ENCODE assay signal across 1 cellular context in genomic region chr2:95526360-95527341, GRCh38.
TF ChIP-seq lines count a peak whose summit lies in the region.

No MANE protein-coding gene starts in this region.

TF ChIP-seq in GM12878, 131 proteins besides CTCF, POLR2A, EP300 and RAD21 (continued from another document and continues in another):
- TF ChIP-seq, protein P1, sequence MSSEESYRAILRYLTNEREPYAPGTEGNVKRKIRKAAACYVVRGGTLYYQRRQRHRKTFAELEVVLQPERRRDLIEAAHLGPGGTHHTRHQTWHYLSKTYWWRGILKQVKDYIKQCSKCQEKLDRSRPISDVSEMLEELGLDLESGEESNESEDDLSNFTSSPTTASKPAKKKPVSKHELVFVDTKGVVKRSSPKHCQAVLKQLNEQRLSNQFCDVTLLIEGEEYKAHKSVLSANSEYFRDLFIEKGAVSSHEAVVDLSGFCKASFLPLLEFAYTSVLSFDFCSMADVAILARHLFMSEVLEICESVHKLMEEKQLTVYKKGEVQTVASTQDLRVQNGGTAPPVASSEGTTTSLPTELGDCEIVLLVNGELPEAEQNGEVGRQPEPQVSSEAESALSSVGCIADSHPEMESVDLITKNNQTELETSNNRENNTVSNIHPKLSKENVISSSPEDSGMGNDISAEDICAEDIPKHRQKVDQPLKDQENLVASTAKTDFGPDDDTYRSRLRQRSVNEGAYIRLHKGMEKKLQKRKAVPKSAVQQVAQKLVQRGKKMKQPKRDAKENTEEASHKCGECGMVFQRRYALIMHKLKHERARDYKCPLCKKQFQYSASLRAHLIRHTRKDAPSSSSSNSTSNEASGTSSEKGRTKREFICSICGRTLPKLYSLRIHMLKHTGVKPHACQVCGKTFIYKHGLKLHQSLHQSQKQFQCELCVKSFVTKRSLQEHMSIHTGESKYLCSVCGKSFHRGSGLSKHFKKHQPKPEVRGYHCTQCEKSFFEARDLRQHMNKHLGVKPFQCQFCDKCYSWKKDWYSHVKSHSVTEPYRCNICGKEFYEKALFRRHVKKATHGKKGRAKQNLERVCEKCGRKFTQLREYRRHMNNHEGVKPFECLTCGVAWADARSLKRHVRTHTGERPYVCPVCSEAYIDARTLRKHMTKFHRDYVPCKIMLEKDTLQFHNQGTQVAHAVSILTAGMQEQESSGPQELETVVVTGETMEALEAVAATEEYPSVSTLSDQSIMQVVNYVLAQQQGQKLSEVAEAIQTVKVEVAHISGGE (CRISPR knock-in tag; IDR thresholded peaks at IDR 0.05): no peak
- TF ChIP-seq HDAC6 (IDR thresholded peaks at IDR 0.05; ENCODE audit: unreplicated experiment) (no peak), MTA3 (IDR thresholded peaks at IDR 0.05; ENCODE audit: borderline replicate concordance, low read length) (no peak), PML (IDR thresholded peaks at IDR 0.05; ENCODE audit: low read length) (peak; percentile 62; the same call in 1 of the 2 replicates), RBBP5 (conservative IDR thresholded peaks at IDR 0.05) (no peak), ATF2 (IDR thresholded peaks at IDR 0.05; ENCODE audit: low read length) (no peak), JUND (IDR thresholded peaks at IDR 0.05; ENCODE audit: low read depth, low read length) (no peak), KDM1A (IDR thresholded peaks at IDR 0.05; ENCODE audit: borderline replicate concordance) (no peak), SMAD5 (IDR thresholded peaks at IDR 0.05; ENCODE audit: low read depth) (peak; percentile 45), IKZF2 (IDR thresholded peaks at IDR 0.05) (peak; percentile 65 to 70), CHD1 (IDR thresholded peaks at IDR 0.05; ENCODE audit: low read depth, low read length) (no peak), LARP7 (IDR thresholded peaks at IDR 0.05) (peak; percentile 74), NFIC (IDR thresholded peaks at IDR 0.05; ENCODE audit: low read depth, low read length) (no peak), TCF7 (IDR thresholded peaks at IDR 0.05; ENCODE audit: borderline replicate concordance) (no peak), TAF1 (IDR thresholded peaks at IDR 0.05; ENCODE audit: borderline replicate concordance, low read depth, low read length) (no peak), ELK1 (IDR thresholded peaks at IDR 0.05; ENCODE audit: low read depth, low read length) (no peak), CHD4 (IDR thresholded peaks at IDR 0.05) (no peak), FOXK2 (IDR thresholded peaks at IDR 0.05) (no peak), SIN3A (IDR thresholded peaks at IDR 0.05; ENCODE audit: low read depth, low read length) (peak; percentile 36; the same call in 1 of the 2 replicates), YY1 (IDR thresholded peaks at IDR 0.05; ENCODE audit: low read depth, low read length) (peak; percentile 49), RFX5 (IDR thresholded peaks at IDR 0.05; ENCODE audit: low read depth, low read length) (no peak), FOS (IDR thresholded peaks at IDR 0.05; ENCODE audit: borderline replicate concordance, extremely low read depth, insufficient read length) (no peak), MXI1 (IDR thresholded peaks at IDR 0.05; ENCODE audit: low read depth, low read length) (0 out of 2 replicates have a peak, but pooled peaks have one; percentile 32), GABPA (IDR thresholded peaks at IDR 0.05; ENCODE audit: low read depth) (peak; percentile 76), CEBPB (IDR thresholded peaks at IDR 0.05; ENCODE audit: borderline replicate concordance in 1 of 2, low read depth in 2 of 2, low read length in 2 of 2) (no peak), EGR1 (IDR thresholded peaks at IDR 0.05; ENCODE audit: borderline replicate concordance in 1 of 2, low read depth in 2 of 2, low read length in 2 of 2) (peak in 1 of 2 experiments; percentile 65; a peak in 2 of 3 replicates), DPF2 (IDR thresholded peaks at IDR 0.05) (peak; percentile 45; the same call in 1 of the 2 replicates), IKZF1 (conservative IDR thresholded peaks at IDR 0.05) (peak; percentile 82), ETV6 (conservative IDR thresholded peaks at IDR 0.05 in 1 of 2, IDR thresholded peaks at IDR 0.05 in 1 of 2; ENCODE audit: borderline replicate concordance in 1 of 2, low read depth in 1 of 2) (peak in 1 of 2 experiments; percentile 62; a peak in 2 of 4 replicates)
- TF ChIP-seq, protein P2, sequence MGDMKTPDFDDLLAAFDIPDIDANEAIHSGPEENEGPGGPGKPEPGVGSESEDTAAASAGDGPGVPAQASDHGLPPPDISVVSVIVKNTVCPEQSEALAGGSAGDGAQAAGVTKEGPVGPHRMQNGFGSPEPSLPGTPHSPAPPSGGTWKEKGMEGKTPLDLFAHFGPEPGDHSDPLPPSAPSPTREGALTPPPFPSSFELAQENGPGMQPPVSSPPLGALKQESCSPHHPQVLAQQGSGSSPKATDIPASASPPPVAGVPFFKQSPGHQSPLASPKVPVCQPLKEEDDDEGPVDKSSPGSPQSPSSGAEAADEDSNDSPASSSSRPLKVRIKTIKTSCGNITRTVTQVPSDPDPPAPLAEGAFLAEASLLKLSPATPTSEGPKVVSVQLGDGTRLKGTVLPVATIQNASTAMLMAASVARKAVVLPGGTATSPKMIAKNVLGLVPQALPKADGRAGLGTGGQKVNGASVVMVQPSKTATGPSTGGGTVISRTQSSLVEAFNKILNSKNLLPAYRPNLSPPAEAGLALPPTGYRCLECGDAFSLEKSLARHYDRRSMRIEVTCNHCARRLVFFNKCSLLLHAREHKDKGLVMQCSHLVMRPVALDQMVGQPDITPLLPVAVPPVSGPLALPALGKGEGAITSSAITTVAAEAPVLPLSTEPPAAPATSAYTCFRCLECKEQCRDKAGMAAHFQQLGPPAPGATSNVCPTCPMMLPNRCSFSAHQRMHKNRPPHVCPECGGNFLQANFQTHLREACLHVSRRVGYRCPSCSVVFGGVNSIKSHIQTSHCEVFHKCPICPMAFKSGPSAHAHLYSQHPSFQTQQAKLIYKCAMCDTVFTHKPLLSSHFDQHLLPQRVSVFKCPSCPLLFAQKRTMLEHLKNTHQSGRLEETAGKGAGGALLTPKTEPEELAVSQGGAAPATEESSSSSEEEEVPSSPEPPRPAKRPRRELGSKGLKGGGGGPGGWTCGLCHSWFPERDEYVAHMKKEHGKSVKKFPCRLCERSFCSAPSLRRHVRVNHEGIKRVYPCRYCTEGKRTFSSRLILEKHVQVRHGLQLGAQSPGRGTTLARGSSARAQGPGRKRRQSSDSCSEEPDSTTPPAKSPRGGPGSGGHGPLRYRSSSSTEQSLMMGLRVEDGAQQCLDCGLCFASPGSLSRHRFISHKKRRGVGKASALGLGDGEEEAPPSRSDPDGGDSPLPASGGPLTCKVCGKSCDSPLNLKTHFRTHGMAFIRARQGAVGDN (IDR thresholded peaks at IDR 0.05): peak; percentile 38; the same call in 1 of the 2 replicates
- TF ChIP-seq, protein P3, sequence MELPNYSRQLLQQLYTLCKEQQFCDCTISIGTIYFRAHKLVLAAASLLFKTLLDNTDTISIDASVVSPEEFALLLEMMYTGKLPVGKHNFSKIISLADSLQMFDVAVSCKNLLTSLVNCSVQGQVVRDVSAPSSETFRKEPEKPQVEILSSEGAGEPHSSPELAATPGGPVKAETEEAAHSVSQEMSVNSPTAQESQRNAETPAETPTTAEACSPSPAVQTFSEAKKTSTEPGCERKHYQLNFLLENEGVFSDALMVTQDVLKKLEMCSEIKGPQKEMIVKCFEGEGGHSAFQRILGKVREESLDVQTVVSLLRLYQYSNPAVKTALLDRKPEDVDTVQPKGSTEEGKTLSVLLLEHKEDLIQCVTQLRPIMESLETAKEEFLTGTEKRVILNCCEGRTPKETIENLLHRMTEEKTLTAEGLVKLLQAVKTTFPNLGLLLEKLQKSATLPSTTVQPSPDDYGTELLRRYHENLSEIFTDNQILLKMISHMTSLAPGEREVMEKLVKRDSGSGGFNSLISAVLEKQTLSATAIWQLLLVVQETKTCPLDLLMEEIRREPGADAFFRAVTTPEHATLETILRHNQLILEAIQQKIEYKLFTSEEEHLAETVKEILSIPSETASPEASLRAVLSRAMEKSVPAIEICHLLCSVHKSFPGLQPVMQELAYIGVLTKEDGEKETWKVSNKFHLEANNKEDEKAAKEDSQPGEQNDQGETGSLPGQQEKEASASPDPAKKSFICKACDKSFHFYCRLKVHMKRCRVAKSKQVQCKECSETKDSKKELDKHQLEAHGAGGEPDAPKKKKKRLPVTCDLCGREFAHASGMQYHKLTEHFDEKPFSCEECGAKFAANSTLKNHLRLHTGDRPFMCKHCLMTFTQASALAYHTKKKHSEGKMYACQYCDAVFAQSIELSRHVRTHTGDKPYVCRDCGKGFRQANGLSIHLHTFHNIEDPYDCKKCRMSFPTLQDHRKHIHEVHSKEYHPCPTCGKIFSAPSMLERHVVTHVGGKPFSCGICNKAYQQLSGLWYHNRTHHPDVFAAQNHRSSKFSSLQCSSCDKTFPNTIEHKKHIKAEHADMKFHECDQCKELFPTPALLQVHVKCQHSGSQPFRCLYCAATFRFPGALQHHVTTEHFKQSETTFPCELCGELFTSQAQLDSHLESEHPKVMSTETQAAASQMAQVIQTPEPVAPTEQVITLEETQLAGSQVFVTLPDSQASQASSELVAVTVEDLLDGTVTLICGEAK (IDR thresholded peaks at IDR 0.05; ENCODE audit: borderline replicate concordance): peak; percentile 67; the same call in 1 of the 2 replicates
- TF ChIP-seq, protein P4, sequence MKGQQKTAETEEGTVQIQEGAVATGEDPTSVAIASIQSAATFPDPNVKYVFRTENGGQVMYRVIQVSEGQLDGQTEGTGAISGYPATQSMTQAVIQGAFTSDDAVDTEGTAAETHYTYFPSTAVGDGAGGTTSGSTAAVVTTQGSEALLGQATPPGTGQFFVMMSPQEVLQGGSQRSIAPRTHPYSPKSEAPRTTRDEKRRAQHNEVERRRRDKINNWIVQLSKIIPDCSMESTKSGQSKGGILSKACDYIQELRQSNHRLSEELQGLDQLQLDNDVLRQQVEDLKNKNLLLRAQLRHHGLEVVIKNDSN (IDR thresholded peaks at IDR 0.05; ENCODE audit: borderline replicate concordance, extremely low read length, insufficient read depth, low read depth, low read length): no peak
- TF ChIP-seq, protein P5, sequence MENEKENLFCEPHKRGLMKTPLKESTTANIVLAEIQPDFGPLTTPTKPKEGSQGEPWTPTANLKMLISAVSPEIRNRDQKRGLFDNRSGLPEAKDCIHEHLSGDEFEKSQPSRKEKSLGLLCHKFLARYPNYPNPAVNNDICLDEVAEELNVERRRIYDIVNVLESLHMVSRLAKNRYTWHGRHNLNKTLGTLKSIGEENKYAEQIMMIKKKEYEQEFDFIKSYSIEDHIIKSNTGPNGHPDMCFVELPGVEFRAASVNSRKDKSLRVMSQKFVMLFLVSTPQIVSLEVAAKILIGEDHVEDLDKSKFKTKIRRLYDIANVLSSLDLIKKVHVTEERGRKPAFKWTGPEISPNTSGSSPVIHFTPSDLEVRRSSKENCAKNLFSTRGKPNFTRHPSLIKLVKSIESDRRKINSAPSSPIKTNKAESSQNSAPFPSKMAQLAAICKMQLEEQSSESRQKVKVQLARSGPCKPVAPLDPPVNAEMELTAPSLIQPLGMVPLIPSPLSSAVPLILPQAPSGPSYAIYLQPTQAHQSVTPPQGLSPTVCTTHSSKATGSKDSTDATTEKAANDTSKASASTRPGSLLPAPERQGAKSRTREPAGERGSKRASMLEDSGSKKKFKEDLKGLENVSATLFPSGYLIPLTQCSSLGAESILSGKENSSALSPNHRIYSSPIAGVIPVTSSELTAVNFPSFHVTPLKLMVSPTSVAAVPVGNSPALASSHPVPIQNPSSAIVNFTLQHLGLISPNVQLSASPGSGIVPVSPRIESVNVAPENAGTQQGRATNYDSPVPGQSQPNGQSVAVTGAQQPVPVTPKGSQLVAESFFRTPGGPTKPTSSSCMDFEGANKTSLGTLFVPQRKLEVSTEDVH (IDR thresholded peaks at IDR 0.05; ENCODE audit: low read depth, partially characterized antibody): no peak
- TF ChIP-seq, protein P6, sequence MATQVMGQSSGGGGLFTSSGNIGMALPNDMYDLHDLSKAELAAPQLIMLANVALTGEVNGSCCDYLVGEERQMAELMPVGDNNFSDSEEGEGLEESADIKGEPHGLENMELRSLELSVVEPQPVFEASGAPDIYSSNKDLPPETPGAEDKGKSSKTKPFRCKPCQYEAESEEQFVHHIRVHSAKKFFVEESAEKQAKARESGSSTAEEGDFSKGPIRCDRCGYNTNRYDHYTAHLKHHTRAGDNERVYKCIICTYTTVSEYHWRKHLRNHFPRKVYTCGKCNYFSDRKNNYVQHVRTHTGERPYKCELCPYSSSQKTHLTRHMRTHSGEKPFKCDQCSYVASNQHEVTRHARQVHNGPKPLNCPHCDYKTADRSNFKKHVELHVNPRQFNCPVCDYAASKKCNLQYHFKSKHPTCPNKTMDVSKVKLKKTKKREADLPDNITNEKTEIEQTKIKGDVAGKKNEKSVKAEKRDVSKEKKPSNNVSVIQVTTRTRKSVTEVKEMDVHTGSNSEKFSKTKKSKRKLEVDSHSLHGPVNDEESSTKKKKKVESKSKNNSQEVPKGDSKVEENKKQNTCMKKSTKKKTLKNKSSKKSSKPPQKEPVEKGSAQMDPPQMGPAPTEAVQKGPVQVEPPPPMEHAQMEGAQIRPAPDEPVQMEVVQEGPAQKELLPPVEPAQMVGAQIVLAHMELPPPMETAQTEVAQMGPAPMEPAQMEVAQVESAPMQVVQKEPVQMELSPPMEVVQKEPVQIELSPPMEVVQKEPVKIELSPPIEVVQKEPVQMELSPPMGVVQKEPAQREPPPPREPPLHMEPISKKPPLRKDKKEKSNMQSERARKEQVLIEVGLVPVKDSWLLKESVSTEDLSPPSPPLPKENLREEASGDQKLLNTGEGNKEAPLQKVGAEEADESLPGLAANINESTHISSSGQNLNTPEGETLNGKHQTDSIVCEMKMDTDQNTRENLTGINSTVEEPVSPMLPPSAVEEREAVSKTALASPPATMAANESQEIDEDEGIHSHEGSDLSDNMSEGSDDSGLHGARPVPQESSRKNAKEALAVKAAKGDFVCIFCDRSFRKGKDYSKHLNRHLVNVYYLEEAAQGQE (IDR thresholded peaks at IDR 0.05; ENCODE audit: low read depth, low read length): no peak
